20 cellular contexts compared by ENCODE assay signal in genomic region chr10:132240581-132240980, GRCh38. TPM values are rescaled to one million over a fixed set of nuclear protein-coding genes. Genes with fewer than 3 reads are reported as not detected.
DNase-seq lines count a peak whose midpoint lies in the region; ATAC-seq and TF ChIP-seq lines count a peak whose summit lies in the region.
"Had no signal": no experiment of that assay in that cellular context is flagged by ENCODE, and none has a peak within 500 bp of the region (broad histone marks: within the 10 kb centered on the region; RNA-seq: fewer than 3 reads in every experiment).

No MANE protein-coding gene starts in this region.

- H3K4me1 ChIP-seq in right cardiac atrium (ENCODE audit: control insufficient read depth, insufficient read depth, low read length) (no peaks in the 10 kb centered on the region), neural progenitor cell (peaks cover 43% of the 10 kb centered on the region), vagina (no peaks in the 10 kb centered on the region)

- H3K36me3 Mint-ChIP-seq in glutamatergic neuron (ENCODE audit: unreplicated experiment) (no peaks in the 10 kb centered on the region), neural progenitor cell (no peaks in the 10 kb centered on the region)

- no peaks in the 10 kb centered on the region for H3K79me2 ChIP-seq in neural progenitor cell (ENCODE audit: low read depth)

- H3K27me3 Mint-ChIP-seq in glutamatergic neuron (ENCODE audit: unreplicated experiment), result peaks cover 20% of the 10 kb centered on the region
- peaks cover 2% of the 10 kb centered on the region for H3K27me3 Mint-ChIP-seq in neural progenitor cell (ENCODE audit: insufficient read depth, low read depth)
- H3K27me3 Mint-ChIP-seq: B cell; CD4-positive, alpha-beta T cell; CD8-positive, alpha-beta memory T cell had no signal

- H3K27ac Mint-ChIP-seq in glutamatergic neuron (ENCODE audit: unreplicated experiment) (peak overlapping the region; percentile 64), neural progenitor cell (peak overlapping the region; percentile 40)
- H3K27ac Mint-ChIP-seq: B cell; CD14-positive monocyte; CD4-positive, alpha-beta T cell had no signal

- H3K9me3 Mint-ChIP-seq in glutamatergic neuron (ENCODE audit: unreplicated experiment) (peaks cover 13% of the 10 kb centered on the region), neural progenitor cell (no peaks in the 10 kb centered on the region)
- H3K9me3 Mint-ChIP-seq: CD4-positive, alpha-beta T cell; CD8-positive, alpha-beta memory T cell had no signal

- H3K4me3 Mint-ChIP-seq in glutamatergic neuron (ENCODE audit: unreplicated experiment) (no peak overlapping the region), neural progenitor cell (no peak overlapping the region)
- H3K4me3 Mint-ChIP-seq: B cell; CD4-positive, alpha-beta T cell; CD8-positive, alpha-beta memory T cell had no signal

- no peak overlapping the region for H3K27ac ChIP-seq in right cardiac atrium (ENCODE audit: low read length)
- H3K27ac ChIP-seq in neural progenitor cell, result no peak overlapping the region
- no peak overlapping the region for H3K27ac ChIP-seq in vagina
- H3K27ac ChIP-seq: 22Rv1; BLaER1 treated with 17β-estradiol and CSF1 and Interleukin-3, amounts not matched to agents 10 nM and 100 nM; GM23248 had no signal

- no peak overlapping the region for H2AFZ ChIP-seq in neural progenitor cell (replicated peaks)
- H2AFZ ChIP-seq: GM23248 had no signal

- H3K4me1 Mint-ChIP-seq in glutamatergic neuron (ENCODE audit: low read depth, unreplicated experiment), result peaks cover 38% of the 10 kb centered on the region
- peaks cover 47% of the 10 kb centered on the region for H3K4me1 Mint-ChIP-seq in neural progenitor cell
- H3K4me1 Mint-ChIP-seq: B cell had no signal

- peak in 2 of 3 donors; percentile 45 to 54 for DNase-seq in right cardiac atrium
- DNase-seq in Right ventricle myocardium inferior (ENCODE audit: missing footprints), result no peak
- DNase-seq in glutamatergic neuron, result no peak
- DNase-seq in neural progenitor cell (ENCODE audit: low spot score), result no peak
- no peak for DNase-seq in vagina (ENCODE audit: extremely low spot score in 2 of 2)
- DNase-seq in HUDEP-2 (lab: John Stamatoyannopoulos, UW; ENCODE audit: unreplicated experiment in 76 of 76), result no peak
- DNase-seq: CD4-positive, alpha-beta T cell; CD8-positive, alpha-beta memory T cell; DMS 273 treated with DMSO at 0.1 percent for 48 hours; DMS79; EL; GDM1; GM23248; H7; HCEC 1CT had no signal

- H4K20me1 ChIP-seq in neural progenitor cell (ENCODE audit: low read depth), result peaks cover 8% of the 10 kb centered on the region

- no peak for TF ChIP-seq CTCF in glutamatergic neuron (IDR thresholded peaks at IDR 0.05; ENCODE audit: partially characterized antibody, unreplicated experiment)
- no peak for TF ChIP-seq CTCF in neural progenitor cell (IDR thresholded peaks at IDR 0.05)
- no peak for TF ChIP-seq CTCF in vagina (IDR thresholded peaks at IDR 0.05)

- H3K4me2 ChIP-seq in neural progenitor cell, result no peak overlapping the region

- H3K4me3 ChIP-seq in right cardiac atrium (ENCODE audit: low read length) (no peak overlapping the region), neural progenitor cell (no peak overlapping the region), vagina (no peak overlapping the region)
- H3K4me3 ChIP-seq: BLaER1 treated with 17β-estradiol and CSF1 and Interleukin-3, amounts not matched to agents 10 nM and 100 nM; GM12878; GM23248 had no signal

- TF ChIP-seq POLR2A in vagina (IDR thresholded peaks at IDR 0.05), result no peak

- WGBS in right cardiac atrium, result 86% methylated on average over 16 of the region's 16 CpGs

- ATAC-seq in right cardiac atrium (no peak), Right ventricle myocardium inferior (no peak)
- ATAC-seq: GM12878 had no signal

- peaks cover 15% of the 10 kb centered on the region for H3F3A ChIP-seq in neural progenitor cell (ENCODE audit: low read depth)

- intact Hi-C loops in right cardiac atrium (cut with DNase I) (no loop called here), Right ventricle myocardium inferior (cut with DNase I) (no loop called here), vagina (cut with DNase I) (no loop called here)

- H3K9me3 ChIP-seq in right cardiac atrium (ENCODE audit: control insufficient read depth, low read length) (no peaks in the 10 kb centered on the region), neural progenitor cell (ENCODE audit: low read depth) (no peaks in the 10 kb centered on the region), vagina (no peaks in the 10 kb centered on the region)
- H3K9me3 ChIP-seq: BLaER1 treated with 17β-estradiol and CSF1 and Interleukin-3, amounts not matched to agents 10 nM and 100 nM had no signal

- H3K36me3 ChIP-seq in neural progenitor cell (no peaks in the 10 kb centered on the region), vagina (no peaks in the 10 kb centered on the region)
- H3K36me3 ChIP-seq: BLaER1 treated with 17β-estradiol and CSF1 and Interleukin-3, amounts not matched to agents 10 nM and 100 nM had no signal

- H3K9ac ChIP-seq in neural progenitor cell, result no peak overlapping the region
- H3K9ac ChIP-seq: BLaER1 treated with 17β-estradiol and CSF1 and Interleukin-3, amounts not matched to agents 10 nM and 100 nM; GM23248 had no signal

- no peaks in the 10 kb centered on the region for H3K27me3 ChIP-seq in right cardiac atrium (ENCODE audit: control insufficient read depth, insufficient read depth)
- H3K27me3 ChIP-seq in neural progenitor cell, result no peaks in the 10 kb centered on the region
- H3K27me3 ChIP-seq in vagina, result no peaks in the 10 kb centered on the region

RNA-seq across cellular contexts. Expression of gene DPYSL4, which starts 53.8 kb away (rescaled TPM):
- total RNA-seq in right cardiac atrium, result 10 to 100 TPM in 1 of 4 donors, 1 to 10 TPM in 3; 1.9 to 13.8 (median 5.6) TPM
- polyA plus RNA-seq in right cardiac atrium, result 11.0 TPM
- 24.9 TPM for total RNA-seq in Right ventricle myocardium inferior
- 402 TPM for total RNA-seq in glutamatergic neuron (ENCODE audit: unreplicated experiment)
- 17.7 and 28.1 TPM in 2 replicates for total RNA-seq in neural progenitor cell (ENCODE audit: low replicate concordance)
- 0.49 TPM for total RNA-seq in vagina
- polyA plus RNA-seq: CD14-positive monocyte; CD8-positive, alpha-beta memory T cell had no signal

Comparison
In these comparisons a context has a peak if more than half of its experiments do, and no peak if none do; other contexts are left out.
1. DNase-seq: peak in right cardiac atrium (2 of 3); none in Right ventricle myocardium inferior (single experiment), glutamatergic neuron (single experiment), neural progenitor cell (single experiment), vagina (0 of 2) and HUDEP-2 (0 of 76).
2. RNA of gene DPYSL4, which starts 53.8 kb away (total RNA-seq): 402 TPM in glutamatergic neuron (single experiment); 24.9 TPM in Right ventricle myocardium inferior (single experiment), 17.7 to 28.1 TPM in neural progenitor cell, 1.9 to 13.8 TPM in right cardiac atrium and 0.49 TPM in vagina (single experiment); every median in the first group is over 10 times any median in the second.